ENCODE assay signal across 17 cellular contexts in the genomic region with DNA sequence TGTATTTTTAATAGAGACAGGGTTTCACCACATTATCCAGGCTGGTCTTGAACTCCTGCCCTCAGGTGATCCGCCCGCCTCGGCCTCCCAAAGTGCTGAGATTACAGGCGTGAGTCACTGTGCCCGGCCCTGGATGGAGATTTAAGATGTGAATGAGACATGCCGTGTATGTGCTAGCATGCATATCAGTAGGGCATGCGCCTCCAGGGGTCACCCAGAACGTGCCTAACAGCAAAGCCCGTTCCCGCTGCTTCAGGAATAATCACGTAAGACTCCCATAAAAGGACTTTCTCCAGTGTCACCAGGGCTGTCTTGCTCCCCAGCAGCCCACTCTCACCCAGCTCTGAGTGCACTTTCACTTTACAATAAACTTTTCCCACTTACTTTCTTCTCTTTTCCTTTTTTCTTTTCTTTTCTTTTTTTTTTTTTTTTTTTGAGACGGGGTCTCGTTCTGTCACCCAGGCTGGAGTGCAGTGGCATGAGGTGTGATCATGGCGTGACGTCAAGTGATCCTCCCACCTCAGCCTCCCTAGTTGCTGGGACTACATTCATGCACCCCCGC. TPM values are rescaled to one million over a fixed set of nuclear protein-coding genes. Genes with fewer than 3 reads are reported as not detected.
DNase-seq lines count a peak whose midpoint lies in the region; ATAC-seq, FAIRE-seq and TF ChIP-seq lines count a peak whose summit lies in the region.
"Had no signal": no experiment of that assay in that cellular context is flagged by ENCODE, and none has a peak within 500 bp of the region (broad histone marks: within the 10 kb centered on the region; RNA-seq: fewer than 3 reads in every experiment).

No MANE protein-coding gene starts in this region.

- H3K27me3 ChIP-seq in IMR-90 (ENCODE audit: control insufficient read depth, insufficient read depth, low read length): no peaks in the 10 kb centered on the region; the same call in none of the 2 replicates
- no peaks in the 10 kb centered on the region for H3K27me3 ChIP-seq in H1 (replicated peaks in 1 of 4; ENCODE audit: control insufficient read depth in 3 of 4, extremely low read depth in 1 of 4, insufficient read depth in 3 of 4, low read length in 3 of 4)
- H3K27me3 ChIP-seq: BLaER1 treated with 17β-estradiol and CSF1 and Interleukin-3, amounts not matched to agents 10 nM and 100 nM had no signal

- H3K14ac ChIP-seq in IMR-90 (replicated peaks; ENCODE audit: low read depth, low read length): no peak overlapping the region
- H3K14ac ChIP-seq in H1 (ENCODE audit: insufficient read length): no peak overlapping the region

- FAIRE-seq in H1 (lab: Jason Lieb, UNC): no peak
- FAIRE-seq: GM12878, GM18507, H54 had no signal

- no peak overlapping the region for H4K5ac ChIP-seq in IMR-90 (ENCODE audit: low read depth, low read length)
- no peak overlapping the region for H4K5ac ChIP-seq in H1 (ENCODE audit: insufficient read length, low read depth, low read length)

- H3K4me3 ChIP-seq in IMR-90 (ENCODE audit: insufficient read depth, low read depth, low read length): no peak overlapping the region
- no peak overlapping the region for H3K4me3 ChIP-seq in H1 (ENCODE audit: extremely low read depth in 1 of 4, insufficient read depth in 2 of 4, low read depth in 3 of 4, low read length in 4 of 4)
- H3K4me3 ChIP-seq: BLaER1 treated with 17β-estradiol and CSF1 and Interleukin-3, amounts not matched to agents 10 nM and 100 nM; GM12878 had no signal

- no peak overlapping the region for H2BK12ac ChIP-seq in H1 (ENCODE audit: low read depth, low read length)

- TF ChIP-seq POLR2A in IMR-90 (IDR thresholded peaks at IDR 0.05; ENCODE audit: low read depth, low read length) (no peak), H1 (IDR thresholded peaks at IDR 0.05; ENCODE audit: control extremely low read depth in 1 of 2, low read depth in 2 of 2, low read length in 2 of 2) (no peak)

- intact Hi-C loops in IMR-90 (cut with micrococcal nuclease): no loop called here

- H2AK5ac ChIP-seq in IMR-90 (ENCODE audit: low read depth, low read length): no peak overlapping the region
- H2AK5ac ChIP-seq in H1 (ENCODE audit: low read depth, low read length): no peak overlapping the region

- POLR2A ChIA-PET in activated CD4-positive, alpha-beta T cell treated with anti-CD3 and anti-CD28 coated beads, Interleukin-2, amount 10 ng/mL, durations not matched to agents 7 days and 5 days (lab: Charles Lee): no interaction called here
- POLR2A ChIA-PET in IMR-90 (lab: Charles Lee; ENCODE audit: unreplicated experiment) (no interaction called here), H1 (lab: Charles Lee; ENCODE audit: partially characterized antibody) (no interaction called here), RWPE1 (lab: Yijun Ruan, JAX; ENCODE audit: low non-redundant PET) (interaction anchor here (0.7 kb wide), 1 partner anchor 233 kb away, joined by 5 read pairs; no protein-coding TSS in a partner anchor)

- H3K36me3 ChIP-seq in IMR-90 (ENCODE audit: control insufficient read depth, insufficient read depth, low read length): no peaks in the 10 kb centered on the region
- no peaks in the 10 kb centered on the region for H3K36me3 ChIP-seq in H1 (ENCODE audit: control insufficient read depth in 2 of 4, insufficient read depth in 4 of 4, low read length in 3 of 4)
- H3K36me3 ChIP-seq: BLaER1 treated with 17β-estradiol and CSF1 and Interleukin-3, amounts not matched to agents 10 nM and 100 nM had no signal

- dilution Hi-C loops in IMR-90 (cut with HindIII; ENCODE audit: low sequenced_read_pairs, unreplicated experiment): no loop called here

- no peaks in the 10 kb centered on the region for H3K36me3 Mint-ChIP-seq in activated CD4-positive, alpha-beta T cell treated with anti-CD3 and anti-CD28 coated beads, Interleukin-2, amount 10 ng/mL, durations not matched to agents 7 days and 5 days (ENCODE audit: low read depth)
- H3K36me3 Mint-ChIP-seq: CD4-positive, CD25-positive, alpha-beta regulatory T cell had no signal

- H4K91ac ChIP-seq in IMR-90 (ENCODE audit: insufficient read depth, low read depth, low read length) (no peak overlapping the region), H1 (replicated peaks; ENCODE audit: insufficient read length, low read length) (no peak overlapping the region)

- CTCF ChIA-PET in activated CD4-positive, alpha-beta T cell treated with anti-CD3 and anti-CD28 coated beads, Interleukin-2, amount 10 ng/mL, durations not matched to agents 7 days and 5 days (lab: Charles Lee): interaction anchor here (0.6 kb wide), 1 partner anchor 17 kb away, joined by 3 read pairs; no protein-coding TSS in a partner anchor
- CTCF ChIA-PET in IMR-90 (lab: Yijun Ruan, JAX): no interaction called here
- CTCF ChIA-PET in H1 (lab: Charles Lee; ENCODE audit: partially characterized antibody): interaction anchor here (0.6 kb wide), 1 partner anchor 1665 kb away, joined by 3 read pairs; no protein-coding TSS in a partner anchor
- CTCF ChIA-PET in RWPE1 (lab: Yijun Ruan, JAX): no interaction called here

- no peak for ATAC-seq in IMR-90 (ENCODE audit: low read depth)
- no peak for ATAC-seq in GM21723 (IDR thresholded peaks at IDR 0.05; ENCODE audit: unreplicated experiment)
- ATAC-seq: GM12878 had no signal

- no peak overlapping the region for H3K9ac ChIP-seq in IMR-90 (ENCODE audit: low read depth, low read length)
- H3K9ac ChIP-seq in H1 (replicated peaks in 1 of 4; ENCODE audit: extremely low read depth in 1 of 4, low read depth in 3 of 4, low read length in 3 of 4): no peak overlapping the region
- H3K9ac ChIP-seq: BLaER1 treated with 17β-estradiol and CSF1 and Interleukin-3, amounts not matched to agents 10 nM and 100 nM had no signal

- no peaks in the 10 kb centered on the region for H3K23me2 ChIP-seq in H1 (ENCODE audit: low read depth, low read length)

- no peak overlapping the region for H3K27ac ChIP-seq in IMR-90 (ENCODE audit: insufficient read depth, low read length)
- H3K27ac ChIP-seq in H1 (ENCODE audit: low read depth, low read length): no peak overlapping the region
- no peak overlapping the region for H3K27ac ChIP-seq in RWPE1
- H3K27ac ChIP-seq: BLaER1 treated with 17β-estradiol and CSF1 and Interleukin-3, amounts not matched to agents 10 nM and 100 nM had no signal

- no peak for TF ChIP-seq RAD21 in IMR-90 (IDR thresholded peaks at IDR 0.05; ENCODE audit: low read length)
- no peak for TF ChIP-seq RAD21 in H1 (IDR thresholded peaks at IDR 0.05 in 1 of 2, conservative IDR thresholded peaks at IDR 0.05 in 1 of 2; ENCODE audit: low read depth in 2 of 2, low read length in 2 of 2)

- no peaks in the 10 kb centered on the region for H3K9me3 ChIP-seq in IMR-90 (ENCODE audit: control insufficient read depth, insufficient read depth, low read length)
- no peaks in the 10 kb centered on the region for H3K9me3 ChIP-seq in H1 (ENCODE audit: insufficient read depth in 2 of 2, low read depth in 1 of 2, low read length in 1 of 2)
- H3K9me3 ChIP-seq: BLaER1 treated with 17β-estradiol and CSF1 and Interleukin-3, amounts not matched to agents 10 nM and 100 nM had no signal

- H3K56ac ChIP-seq in IMR-90 (ENCODE audit: extremely low read depth, insufficient read depth, low read length) (no peak overlapping the region), H1 (replicated peaks; ENCODE audit: insufficient read length, low read depth, low read length) (no peak overlapping the region)

- no peak overlapping the region for H3K4ac ChIP-seq in IMR-90 (ENCODE audit: low read depth, low read length)
- H3K4ac ChIP-seq in H1 (replicated peaks; ENCODE audit: insufficient read length, low read depth, low read length): no peak overlapping the region

- peak overlapping the region; percentile 33 for H3K27ac Mint-ChIP-seq in activated CD4-positive, alpha-beta T cell treated with anti-CD3 and anti-CD28 coated beads, Interleukin-2, amount 10 ng/mL, durations not matched to agents 7 days and 5 days
- H3K27ac Mint-ChIP-seq: CD4-positive, CD25-positive, alpha-beta regulatory T cell had no signal

- no peaks in the 10 kb centered on the region for H3K79me2 ChIP-seq in H1 (ENCODE audit: control insufficient read depth in 1 of 2, insufficient read depth in 2 of 2, low read length in 2 of 2)

- H2BK5ac ChIP-seq in IMR-90 (ENCODE audit: low read depth, low read length, poor library complexity, severe bottlenecking): no peak overlapping the region
- H2BK5ac ChIP-seq in H1 (ENCODE audit: low read depth, low read length): no peak overlapping the region

- H2BK120ac ChIP-seq in IMR-90 (ENCODE audit: low read depth, low read length) (no peak overlapping the region), H1 (replicated peaks; ENCODE audit: low read depth, low read length) (no peak overlapping the region)

- H3K18ac ChIP-seq in IMR-90 (ENCODE audit: low read depth, low read length) (no peak overlapping the region), H1 (ENCODE audit: extremely low read depth, low read length) (no peak overlapping the region)

- H3K4me2 ChIP-seq in IMR-90 (ENCODE audit: low read depth, low read length): no peak overlapping the region
- no peak overlapping the region for H3K4me2 ChIP-seq in H1 (ENCODE audit: insufficient read depth in 1 of 2, low read depth in 2 of 2, low read length in 2 of 2)
- H3K4me2 ChIP-seq: BLaER1 treated with 17β-estradiol and CSF1 and Interleukin-3, amounts not matched to agents 10 nM and 100 nM had no signal

- no peak overlapping the region for H2BK20ac ChIP-seq in IMR-90 (ENCODE audit: low read depth, low read length)
- H2BK20ac ChIP-seq in H1 (ENCODE audit: low read length): no peak overlapping the region

- H2BK15ac ChIP-seq in IMR-90 (ENCODE audit: low read depth, low read length) (no peak overlapping the region), H1 (ENCODE audit: low read length) (no peak overlapping the region)

- peaks cover 10% of the 10 kb centered on the region for H3K27me3 Mint-ChIP-seq in activated CD4-positive, alpha-beta T cell treated with anti-CD3 and anti-CD28 coated beads, Interleukin-2, amount 10 ng/mL, durations not matched to agents 7 days and 5 days
- H3K27me3 Mint-ChIP-seq: CD4-positive, CD25-positive, alpha-beta regulatory T cell had no signal

- H3K9me1 ChIP-seq in IMR-90 (ENCODE audit: insufficient read depth, low read length): no peaks in the 10 kb centered on the region

- TF ChIP-seq EP300 in H1 (IDR thresholded peaks at IDR 0.05; ENCODE audit: borderline replicate concordance in 1 of 2, low read depth in 2 of 2, low read length in 2 of 2): no peak

- no peak for TF ChIP-seq CTCF in IMR-90 (conservative IDR thresholded peaks at IDR 0.05; ENCODE audit: low read depth, low read length)
- no peak for TF ChIP-seq CTCF in H1 (IDR thresholded peaks at IDR 0.05; ENCODE audit: control extremely low read depth in 1 of 3, insufficient read depth in 1 of 3, low read depth in 1 of 3, low read length in 3 of 3)
- no peak for TF ChIP-seq CTCF in RWPE1 (conservative IDR thresholded peaks at IDR 0.05; ENCODE audit: low read depth)

- H3K9me3 Mint-ChIP-seq in activated CD4-positive, alpha-beta T cell treated with anti-CD3 and anti-CD28 coated beads, Interleukin-2, amount 10 ng/mL, durations not matched to agents 7 days and 5 days: no peaks in the 10 kb centered on the region

- peaks cover 7% of the 10 kb centered on the region for H3K4me1 Mint-ChIP-seq in activated CD4-positive, alpha-beta T cell treated with anti-CD3 and anti-CD28 coated beads, Interleukin-2, amount 10 ng/mL, durations not matched to agents 7 days and 5 days

- no peak overlapping the region for H2AK9ac ChIP-seq in IMR-90 (replicated peaks; ENCODE audit: low read depth, low read length, poor library complexity)

- DNase-seq in activated CD4-positive, alpha-beta T cell treated with anti-CD3 and anti-CD28 coated beads, Interleukin-2, amount 10 ng/mL, durations not matched to agents 7 days and 5 days: no peak
- no peak for DNase-seq in activated CD4-positive, alpha-beta T cell treated with anti-CD3 and anti-CD28 coated beads, Interleukin-2, amount 50 U/mL, for 1 hour
- DNase-seq in IMR-90 (no peak), H1 (ENCODE audit: low read depth in 1 of 2, low spot score in 2 of 2) (no peak), renal cortical epithelial cell (ENCODE audit: low read depth) (peak; percentile 3), NK-92 (lab: John Stamatoyannopoulos, UW; ENCODE audit: unreplicated experiment) (no peak), RWPE1 (ENCODE audit: low spot score) (no peak)
- DNase-seq: 8988T; ACHN; CD4-positive, CD25-positive, alpha-beta regulatory T cell; DMS53 had no signal

- H3K79me1 ChIP-seq in IMR-90 (ENCODE audit: low read depth in 1 of 2, low read length in 2 of 2) (no peaks in the 10 kb centered on the region), H1 (ENCODE audit: low read depth, low read length) (no peaks in the 10 kb centered on the region)

- H3K23ac ChIP-seq in IMR-90 (ENCODE audit: low read depth, low read length): no peak overlapping the region
- no peak overlapping the region for H3K23ac ChIP-seq in H1 (ENCODE audit: insufficient read length)

- H2AFZ ChIP-seq in IMR-90 (replicated peaks; ENCODE audit: low read length, poor library complexity): peak overlapping the region; percentile 8
- H2AFZ ChIP-seq in H1 (ENCODE audit: low read length): no peak overlapping the region

- no peaks in the 10 kb centered on the region for H3K4me1 ChIP-seq in IMR-90 (ENCODE audit: control insufficient read depth, insufficient read depth, low read length)
- no peaks in the 10 kb centered on the region for H3K4me1 ChIP-seq in H1 (replicated peaks in 1 of 4; ENCODE audit: control insufficient read depth in 3 of 4, insufficient read depth in 4 of 4, low read length in 3 of 4)

- H4K8ac ChIP-seq in IMR-90 (ENCODE audit: low read depth in 2 of 2, low read length in 2 of 2): no peak overlapping the region
- H4K8ac ChIP-seq in H1 (ENCODE audit: extremely low read depth, insufficient read depth, low read length): peak overlapping the region; percentile 63; the same call in 1 of the 2 replicates

- BruUV-seq in IMR-90 (replicated peaks; lab: Mats Ljungman, UMichigan): no TSS peak

- H3K4me3 Mint-ChIP-seq in activated CD4-positive, alpha-beta T cell treated with anti-CD3 and anti-CD28 coated beads, Interleukin-2, amount 10 ng/mL, durations not matched to agents 7 days and 5 days: no peak overlapping the region
- H3K4me3 Mint-ChIP-seq: CD4-positive, CD25-positive, alpha-beta regulatory T cell had no signal

- in situ Hi-C loops in IMR-90 (cut with MboI; ENCODE audit: low sequenced_read_pairs): no loop called here

- no CpG with 5 or more reads among the region's 16 CpGs for WGBS in IMR-90 (ENCODE audit: extremely low coverage in 2 of 2, insufficient read length in 1 of 2), 2 experiments
- 86% methylated on average over 16 of the region's 16 CpGs; no CpG with 5 or more reads in 1 of the 2 experiments for WGBS in H1 (ENCODE audit: extremely low coverage in 1 of 2, insufficient coverage in 1 of 2, insufficient read length in 1 of 2, insufficient replicate concordance in 2 of 2, low coverage in 1 of 2, low lambda C conversion rate in 2 of 2, missing lambda C conversion rate in 1 of 2), 2 experiments

- H4K20me1 ChIP-seq in IMR-90 (ENCODE audit: insufficient read depth, low read length) (no peaks in the 10 kb centered on the region), H1 (replicated peaks in 1 of 2; ENCODE audit: control insufficient read depth in 1 of 2, insufficient read depth in 2 of 2, low read length in 2 of 2) (no peaks in the 10 kb centered on the region)

RNA-seq across cellular contexts. Expression of a gene that starts 46.9 kb away (rescaled TPM):
- total RNA-seq in activated CD4-positive, alpha-beta T cell treated with anti-CD3 and anti-CD28 coated beads, Interleukin-2, amount 10 ng/mL, durations not matched to agents 7 days and 5 days: under 1 TPM; 0.92 TPM
- total RNA-seq in IMR-90 (2012; rRNA removed): not detected in 2 replicates
- 0.03 and 0.05 TPM in 2 replicates for polyA plus RNA-seq in IMR-90 (2012; rRNA removed)
- 0.03 and 0.10 TPM in 2 replicates for polyA plus RNA-seq in IMR-90 (2012; cell fraction: cytosol; rRNA removed)
- 0.06 and 0.09 TPM in 2 replicates for polyA plus RNA-seq in IMR-90 (2012; cell fraction: nucleus; rRNA removed; ENCODE audit: low replicate concordance)
- total RNA-seq in H1 (2021; fragmentation: NEBNext Ultra II Directional; extraction: Animal tissue kit (Norgen Biotek cat#: 25700)): 4.6 and 5.3 TPM in 2 replicates
- 3.4 and 4.3 TPM in 2 replicates for polyA plus RNA-seq in H1 (2011; rRNA removed)
- 2.5 TPM for polyA plus RNA-seq in H1 (2011; cell fraction: cytosol; rRNA removed)
- 10.2 TPM for polyA plus RNA-seq in H1 (2011; cell fraction: nucleus; rRNA removed)
- 1.4 to 4.2 TPM (median 3.9 TPM) in 4 replicates for polyA plus RNA-seq in H1 (2012, experiment 1 of 2)
- 2.9 TPM for polyA plus RNA-seq in H1 (2012, experiment 2 of 2)
- 3.8 TPM for polyA plus RNA-seq in H1 (2013, experiment 1 of 2)
- polyA plus RNA-seq in H1 (2013, experiment 2 of 2): 2.9 TPM
- polyA minus RNA-seq in H1 (2011; rRNA and poly(A)+ RNA removed): 3.5 and 4.4 TPM in 2 replicates
- 3.3 TPM for polyA minus RNA-seq in H1 (2011; cell fraction: cytosol; rRNA and poly(A)+ RNA removed)
- polyA minus RNA-seq in H1 (2011; cell fraction: nucleus; rRNA and poly(A)+ RNA removed): 10.2 TPM
- total RNA-seq in renal cortical epithelial cell: under 0.01 TPM in 1 of 2 replicates, not detected in the other
- total RNA-seq: G401 had no signal

Comparison
In these comparisons a context has a peak if more than half of its experiments do, and no peak if none do; other contexts are left out.
1. CTCF ChIA-PET loops: an anchor here in activated CD4-positive, alpha-beta T cell treated with anti-CD3 and anti-CD28 coated beads, Interleukin-2, amount 10 ng/mL, durations not matched to agents 7 days and 5 days (0.6 kb wide) and H1 (0.6 kb wide); none called in IMR-90 and RWPE1.